14 cellular contexts compared by ENCODE assay signal in the genomic region with DNA sequence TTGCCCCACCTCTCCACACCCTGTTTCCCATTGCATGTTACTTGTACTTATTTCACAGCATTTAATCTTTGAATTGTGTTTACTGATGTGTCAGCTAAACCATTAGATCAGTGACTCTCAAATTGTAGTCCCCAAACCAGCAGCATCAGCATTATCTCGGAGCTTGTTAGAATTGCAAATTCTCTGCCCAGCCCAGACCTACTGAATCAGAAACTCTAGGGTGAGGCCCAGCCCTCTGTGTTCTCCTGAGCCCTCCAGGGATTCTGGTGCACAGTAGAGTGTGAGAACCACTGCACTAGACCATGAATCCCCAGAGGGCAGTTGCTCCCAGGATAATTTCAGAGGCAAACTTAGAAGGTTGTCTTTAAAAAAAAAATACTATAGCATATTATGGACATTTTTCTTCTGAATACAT. TPM values are rescaled to one million over a fixed set of nuclear protein-coding genes. Genes with fewer than 3 reads are reported as not detected.
DNase-seq lines count a peak whose midpoint lies in the region; ATAC-seq and TF ChIP-seq lines count a peak whose summit lies in the region.
"Had no signal": no experiment of that assay in that cellular context is flagged by ENCODE, and none has a peak within 500 bp of the region (broad histone marks: within the 10 kb centered on the region; RNA-seq: fewer than 3 reads in every experiment).

No MANE protein-coding gene starts in this region.

- no peaks in the 10 kb centered on the region for H3K9me3 ChIP-seq in neutrophil
- H3K9me3 ChIP-seq in SJCRH30 (replicated peaks) = no peaks in the 10 kb centered on the region
- H3K9me3 ChIP-seq: SK-N-SH had no signal

- H3K27me3 ChIP-seq in neutrophil (no peaks in the 10 kb centered on the region), SJCRH30 (no peaks in the 10 kb centered on the region)

- H3K27ac ChIP-seq in neutrophil = peak overlapping the region; percentile 9
- H3K27ac ChIP-seq in SJCRH30 = no peak overlapping the region
- H3K27ac ChIP-seq: coronary artery had no signal

- H3K4me1 ChIP-seq in neutrophil (ENCODE audit: control insufficient read depth in 1 of 2, insufficient read depth in 1 of 2, low read depth in 1 of 2, low read length in 1 of 2) (peaks cover 24 to 32% of the 10 kb centered on the region in 2 experiments), SJCRH30 (peaks cover under 1% of the 10 kb centered on the region)

- H3K36me3 ChIP-seq in neutrophil (no peaks in the 10 kb centered on the region), SJCRH30 (no peaks in the 10 kb centered on the region)

- DNase-seq in NCI-H526 treated with DMSO at 0.1 percent for 48 hours (lab: John Stamatoyannopoulos, UW) (peak; percentile 98), SJCRH30 (no peak), HUDEP-2 (lab: John Stamatoyannopoulos, UW; ENCODE audit: unreplicated experiment in 76 of 76) (no peak), DMS114 treated with DMSO at 0.1 percent for 48 hours (lab: John Stamatoyannopoulos, UW; ENCODE audit: unreplicated experiment) (no peak)
- DNase-seq: activated CD4-positive, alpha-beta T cell treated with anti-CD3 and anti-CD28 coated beads, Interleukin-2, amount 50 U/mL, for 4 hours; activated naive CD8-positive, alpha-beta T cell treated with anti-CD3 and anti-CD28 coated beads, Interleukin-2, amount 10 ng/mL, durations not matched to agents 7 days and 5 days; SK-N-SH had no signal

- no peak for TF ChIP-seq CTCF in neutrophil (IDR thresholded peaks at IDR 0.05)

- no peak overlapping the region for H3K4me3 ChIP-seq in neutrophil (ENCODE audit: low read depth in 1 of 2, low read length in 1 of 2)
- H3K4me3 ChIP-seq in SJCRH30 = no peak overlapping the region
- H3K4me3 ChIP-seq: coronary artery had no signal

- ATAC-seq in GM18907 (IDR thresholded peaks at IDR 0.05; ENCODE audit: unreplicated experiment) (peak; percentile 84), HG02610 (IDR thresholded peaks at IDR 0.05; ENCODE audit: unreplicated experiment) (peak; percentile 82)

RNA-seq across cellular contexts. Expression of a gene that starts 13.0 kb away (rescaled TPM):
- 4.2 and 5.2 TPM in 2 replicates for total RNA-seq in SJCRH30 (2014; rRNA removed; shearing (Covaris generic))

RNA-seq across cellular contexts. Expression of a gene that starts 45.9 kb away (rescaled TPM):
- total RNA-seq in SJCRH30 (2014; rRNA removed; shearing (Covaris generic)) = not detected in 2 replicates
- total RNA-seq: activated naive CD8-positive, alpha-beta T cell treated with anti-CD3 and anti-CD28 coated beads, Interleukin-2, amount 10 ng/mL, durations not matched to agents 7 days and 5 days; lung microvascular endothelial cell; NCI-H460; temporal lobe had no signal
